Comparison of ENCODE assay signal across 10 cellular contexts in genomic region chr6:5457036-5457435, GRCh38.
DNase-seq lines count a peak whose midpoint lies in the region; ATAC-seq and TF ChIP-seq lines count a peak whose summit lies in the region.
"Had no signal": no experiment of that assay in that cellular context is flagged by ENCODE, and none has a peak within 500 bp of the region (broad histone marks: within the 10 kb centered on the region; RNA-seq: fewer than 3 reads in every experiment).

No MANE protein-coding gene starts in this region.

- DNase-seq in NCI-H2081 (lab: John Stamatoyannopoulos, UW) (peak; percentile 13 to 35), NCI-H2081 treated with DMSO at 0.1 percent for 48 hours (lab: John Stamatoyannopoulos, UW) (no peak), foreskin keratinocyte (peak in 1 of 2 donors; percentile 42), islet precursor cell (no peak)
- DNase-seq in stimulated activated CD4-positive, alpha-beta T cell treated with anti-CD3 and anti-CD28 coated beads, Interleukin-4, amount 100 ng/mL, for 1 hour = no peak
- DNase-seq: NCI-H2171 treated with DMSO at 0.1 percent for 48 hours had no signal

- peaks cover 11% of the 10 kb centered on the region for H3K4me1 ChIP-seq in foreskin keratinocyte
- peaks cover 31% of the 10 kb centered on the region for H3K4me1 ChIP-seq in skeletal muscle satellite cell (ENCODE audit: control insufficient read depth, insufficient read depth, low read length)

- no peaks in the 10 kb centered on the region for H3K36me3 ChIP-seq in skeletal muscle satellite cell (ENCODE audit: insufficient read depth, low read length)
- H3K36me3 ChIP-seq: cardiac muscle cell had no signal

- no peaks in the 10 kb centered on the region for H3K27me3 ChIP-seq in foreskin keratinocyte
- H3K27me3 ChIP-seq in skeletal muscle satellite cell (ENCODE audit: control insufficient read depth, insufficient read depth, low read length) = no peaks in the 10 kb centered on the region
- H3K27me3 ChIP-seq: cardiac muscle cell had no signal

- H3K4me2 ChIP-seq in skeletal muscle satellite cell (ENCODE audit: low read length) = peak overlapping the region; percentile 52

- H3K9me3 ChIP-seq in skeletal muscle satellite cell (replicated peaks; ENCODE audit: low read length) = no peaks in the 10 kb centered on the region

- H3K9ac ChIP-seq in skeletal muscle satellite cell (ENCODE audit: low read depth, low read length) = no peak overlapping the region

- TF ChIP-seq CTCF in VCaP (conservative IDR thresholded peaks at IDR 0.05) = no peak
- no peak for TF ChIP-seq CTCF in foreskin keratinocyte (conservative IDR thresholded peaks at IDR 0.05)

- H3K4me3 ChIP-seq in skeletal muscle satellite cell (ENCODE audit: low read length) = peak overlapping the region; percentile 26
- H3K4me3 ChIP-seq: cardiac muscle cell had no signal

- H3K27ac ChIP-seq in VCaP (peak overlapping the region; percentile 83), foreskin keratinocyte (no peak overlapping the region)
- H3K27ac ChIP-seq: cardiac muscle cell had no signal

- ATAC-seq in foreskin keratinocyte (peak; percentile 86), HG02938 (IDR thresholded peaks at IDR 0.05; ENCODE audit: unreplicated experiment) (no peak)

Comparison
In these comparisons a context has a peak if more than half of its experiments do, and no peak if none do; other contexts are left out.
1. DNase-seq: peak in NCI-H2081 (2 of 2); none in NCI-H2081 treated with DMSO at 0.1 percent for 48 hours (single experiment), islet precursor cell (single experiment) and stimulated activated CD4-positive, alpha-beta T cell treated with anti-CD3 and anti-CD28 coated beads, Interleukin-4, amount 100 ng/mL, for 1 hour (single experiment).